ENCODE assay signal across 11 cellular contexts in genomic region chr6:152368761-152369624, GRCh38.
DNase-seq lines count a peak whose midpoint lies in the region; ATAC-seq and TF ChIP-seq lines count a peak whose summit lies in the region.
"Had no signal": no experiment of that assay in that cellular context is flagged by ENCODE, and none has a peak within 500 bp of the region (broad histone marks: within the 10 kb centered on the region; RNA-seq: fewer than 3 reads in every experiment).

No MANE protein-coding gene starts in this region.

- no peaks in the 10 kb centered on the region for H3F3A ChIP-seq in PC-9 (ENCODE audit: insufficient read depth, low read depth)

- 53 to 68% (median 58%) methylated on average over 19 of the region's 19 CpGs for WGBS in stomach, 5 donors

- no peak overlapping the region for H3K9ac ChIP-seq in endocrine pancreas (ENCODE audit: control insufficient read depth, insufficient read depth, low read length)

- no peaks in the 10 kb centered on the region for H3K27me3 ChIP-seq in PC-9 (ENCODE audit: insufficient read depth, low read depth)
- H3K27me3 ChIP-seq in endocrine pancreas (ENCODE audit: control insufficient read depth, insufficient read depth, low read length): no peaks in the 10 kb centered on the region
- no peaks in the 10 kb centered on the region for H3K27me3 ChIP-seq in lower lobe of right lung (ENCODE audit: low read depth)
- no peaks in the 10 kb centered on the region for H3K27me3 ChIP-seq in stomach

- no peaks in the 10 kb centered on the region for H3K36me3 ChIP-seq in PC-9 (ENCODE audit: low read depth)
- no peaks in the 10 kb centered on the region for H3K36me3 ChIP-seq in endocrine pancreas (ENCODE audit: control insufficient read depth, insufficient read depth, low read length)
- H3K36me3 ChIP-seq in lower lobe of right lung: peaks cover 75% of the 10 kb centered on the region
- peaks cover under 1 to 60% (median 58%) of the 10 kb centered on the region in 4 donors for H3K36me3 ChIP-seq in stomach

- no peaks in the 10 kb centered on the region for H3K79me2 ChIP-seq in PC-9 (ENCODE audit: low read depth)

- intact Hi-C loops in PC-9 (cut with micrococcal nuclease; ENCODE audit: unreplicated experiment) (no loop called here), lower lobe of right lung (cut with DNase I) (no loop called here), stomach (cut with DNase I; ENCODE audit: low total_unique reads) (no loop called here)

- no TSS peak for BruUV-seq in PC-9 (replicated peaks; lab: Mats Ljungman, UMichigan)

- no peak for DNase-seq in PC-9
- DNase-seq in lower lobe of right lung: no peak
- DNase-seq in stomach: peak; percentile 26
- no peak for DNase-seq in NAMALWA (ENCODE audit: low spot score)
- no peak for DNase-seq in activated CD4-positive, alpha-beta T cell treated with anti-CD3 and anti-CD28 coated beads, Interleukin-2, amount 50 U/mL, for 4 hours
- DNase-seq in activated CD4-positive, alpha-beta T cell treated with anti-CD3 and anti-CD28 coated beads, Interleukin-2, amount 50 U/mL, for 48 hours: no peak
- DNase-seq: activated gamma-delta T cell; naive thymus-derived CD8-positive, alpha-beta T cell had no signal

- POLR2A ChIA-PET in PC-9 (lab: Charles Lee; ENCODE audit: unreplicated experiment): interaction anchor here (0.7 kb wide), 1 partner anchor 1536 kb away, joined by 8 read pairs; no protein-coding TSS in a partner anchor

- H3K4me1 ChIP-seq in PC-9 (replicated peaks; ENCODE audit: insufficient read depth) (no peaks in the 10 kb centered on the region), endocrine pancreas (ENCODE audit: control insufficient read depth, insufficient read depth, low read length) (no peaks in the 10 kb centered on the region), lower lobe of right lung (peaks cover 6% of the 10 kb centered on the region), stomach (peaks cover 0 to 13% (median 5%) of the 10 kb centered on the region in 4 donors)

- peak; percentile 43 to 72 for ATAC-seq in lower lobe of right lung
- ATAC-seq in HG03432 (IDR thresholded peaks at IDR 0.05; ENCODE audit: unreplicated experiment): no peak
- ATAC-seq: naive thymus-derived CD8-positive, alpha-beta T cell had no signal

- no peaks in the 10 kb centered on the region for H4K20me1 ChIP-seq in PC-9 (ENCODE audit: insufficient read depth)

- H3K4me3 ChIP-seq in PC-9: no peak overlapping the region
- H3K4me3 ChIP-seq in endocrine pancreas (ENCODE audit: control insufficient read depth, insufficient read depth, low read length): peak overlapping the region; percentile 51
- no peak overlapping the region for H3K4me3 ChIP-seq in lower lobe of right lung
- no peak overlapping the region for H3K4me3 ChIP-seq in stomach

- no peak for TF ChIP-seq EP300 in stomach (IDR thresholded peaks at IDR 0.05)

- no peak overlapping the region for H2AFZ ChIP-seq in PC-9

- no peak overlapping the region for H3K27ac ChIP-seq in PC-9
- peak overlapping the region; percentile 57 for H3K27ac ChIP-seq in lower lobe of right lung
- peak overlapping the region in 3 of 5 donors; percentile 59 to 65 (median 62) for H3K27ac ChIP-seq in stomach
- H3K27ac ChIP-seq: epithelial cell of prostate had no signal

- H3K9me3 ChIP-seq in PC-9 (ENCODE audit: insufficient read depth, low read depth) (no peaks in the 10 kb centered on the region), endocrine pancreas (ENCODE audit: control insufficient read depth, low read length) (no peaks in the 10 kb centered on the region), lower lobe of right lung (no peaks in the 10 kb centered on the region), stomach (no peaks in the 10 kb centered on the region)

- TF ChIP-seq CTCF in PC-9 (conservative IDR thresholded peaks at IDR 0.05): no peak
- TF ChIP-seq CTCF in lower lobe of right lung (IDR thresholded peaks at IDR 0.05): no peak
- no peak for TF ChIP-seq CTCF in stomach (IDR thresholded peaks at IDR 0.05)

- CTCF ChIA-PET in PC-9 (lab: Charles Lee): no interaction called here

- 0 out of 2 replicates have a peak overlapping the region, but pooled peaks have one; percentile 2 for H3K4me2 ChIP-seq in PC-9

- H3K9me2 ChIP-seq in PC-9 (ENCODE audit: insufficient read depth): no peaks in the 10 kb centered on the region

- TF ChIP-seq POLR2A in stomach (IDR thresholded peaks at IDR 0.05): no peak
